ENCODE assay signal across 9 cellular contexts in the genomic region with DNA sequence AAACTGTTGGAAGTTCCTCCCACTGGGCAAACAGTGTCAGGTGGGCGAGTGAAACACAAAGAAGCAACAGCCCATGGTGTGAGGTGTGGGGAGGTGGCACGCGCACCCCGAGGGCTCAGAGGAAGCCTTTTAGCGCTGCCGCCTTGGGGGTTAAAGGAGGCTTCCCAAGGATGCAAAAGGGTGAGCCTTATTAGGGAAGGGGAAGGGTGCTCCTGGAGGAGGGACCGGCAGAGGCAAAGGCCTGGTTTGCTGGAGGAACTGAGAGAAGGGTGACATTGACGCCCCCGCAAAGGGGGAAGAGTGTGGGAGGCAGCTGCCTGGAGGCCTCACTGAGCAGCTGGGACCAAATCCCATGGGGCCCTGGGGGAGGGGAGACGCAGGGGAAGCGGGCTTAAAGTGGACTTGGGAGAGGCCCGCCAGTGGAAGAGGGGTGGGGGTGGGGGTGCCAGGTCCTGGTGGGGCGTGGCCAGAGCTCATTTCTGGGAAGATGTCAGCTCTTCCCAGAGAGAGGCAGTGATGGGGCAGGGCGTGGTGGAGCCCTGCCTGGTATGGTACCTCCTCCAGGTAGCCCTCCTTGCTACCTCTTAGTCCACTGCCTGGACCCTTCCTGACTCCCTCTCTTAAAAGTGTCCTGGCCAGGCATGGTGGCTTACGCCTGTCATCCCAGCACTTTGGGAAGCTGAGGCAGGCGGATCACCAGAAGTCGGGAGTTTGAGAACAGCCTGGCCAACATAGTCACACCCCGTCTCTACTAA. TPM values are rescaled to one million over a fixed set of nuclear protein-coding genes. Genes with fewer than 3 reads are reported as not detected.
A peak's percentile ranks its signal among the peaks of the same experiment; 100 is the strongest.
DNase-seq lines count a peak whose midpoint lies in the region; ATAC-seq and TF ChIP-seq lines count a peak whose summit lies in the region.
"Had no signal": no experiment of that assay in that cellular context is flagged by ENCODE, and none has a peak within 500 bp of the region (broad histone marks: within the 10 kb centered on the region; RNA-seq: fewer than 3 reads in every experiment).

No MANE protein-coding gene starts in this region.

- ATAC-seq in WTC11 (peak; percentile 55), GM21576 (IDR thresholded peaks at IDR 0.05; ENCODE audit: unreplicated experiment) (no peak)
- no peak for ATAC-seq in activated T-cell treated with anti-CD3 and anti-CD28 coated beads, Interleukin-2, amount 50 U/mL, for 72 hours (replicated peaks in 1 of 2)

- H3K36me3 Mint-ChIP-seq in WTC11 (peaks cover 15% of the 10 kb centered on the region), nephron (ENCODE audit: low read depth) (peaks cover 24% of the 10 kb centered on the region), mesothelial cell of epicardium (peaks cover 14% of the 10 kb centered on the region)
- H3K36me3 Mint-ChIP-seq in activated T-cell treated with anti-CD3 and anti-CD28 coated beads, Interleukin-2, amount 50 U/mL, for 72 hours (ENCODE audit: insufficient read depth in 2 of 2): no peaks in the 10 kb centered on the region

- TF ChIP-seq CTCF in GM13977 (IDR thresholded peaks at IDR 0.05; ENCODE audit: extremely low read depth, insufficient read depth, missing control alignments) (no peak), WTC11 (IDR thresholded peaks at IDR 0.05) (no peak), nephron (IDR thresholded peaks at IDR 0.05; ENCODE audit: unreplicated experiment in 3 of 3) (no peak), mesothelial cell of epicardium (IDR thresholded peaks at IDR 0.05; ENCODE audit: unreplicated experiment) (no peak)

- H3K27ac Mint-ChIP-seq in WTC11 (no peak overlapping the region), nephron (peak overlapping the region; percentile 54 to 80 (median 73)), mesothelial cell of epicardium (no peak overlapping the region)
- no peak overlapping the region for H3K27ac Mint-ChIP-seq in activated T-cell treated with anti-CD3 and anti-CD28 coated beads, Interleukin-2, amount 50 U/mL, for 72 hours

- POLR2A ChIA-PET in WTC11 (lab: Charles Lee): interaction anchor here (0.5 to 0.7 kb wide), 3 partner anchors 23 to 160 kb away, joined by 3 to 4 read pairs (median 3); no protein-coding TSS in a partner anchor

- in situ Hi-C loops in GM13977 (cut with MboI; ENCODE audit: low pct_unique_long_range_greater_than_20kb, low sequenced_read_pairs, unreplicated experiment): no loop called here

- H3K4me3 Mint-ChIP-seq in WTC11: no peak overlapping the region
- peak overlapping the region in 1 of 3 experiments; percentile 39 for H3K4me3 Mint-ChIP-seq in nephron
- H3K4me3 Mint-ChIP-seq in mesothelial cell of epicardium: no peak overlapping the region
- no peak overlapping the region for H3K4me3 Mint-ChIP-seq in activated T-cell treated with anti-CD3 and anti-CD28 coated beads, Interleukin-2, amount 50 U/mL, for 72 hours

- H3K9me3 Mint-ChIP-seq in WTC11 (peaks cover 9% of the 10 kb centered on the region), nephron (peaks cover 4% of the 10 kb centered on the region), mesothelial cell of epicardium (peaks cover 7% of the 10 kb centered on the region)
- H3K9me3 Mint-ChIP-seq in activated T-cell treated with anti-CD3 and anti-CD28 coated beads, Interleukin-2, amount 50 U/mL, for 72 hours: no peaks in the 10 kb centered on the region

- H3K4me1 Mint-ChIP-seq in WTC11: peaks cover 5% of the 10 kb centered on the region; the same call in 1 of the 2 replicates
- peaks cover 11% of the 10 kb centered on the region for H3K4me1 Mint-ChIP-seq in nephron
- peaks cover 4% of the 10 kb centered on the region for H3K4me1 Mint-ChIP-seq in mesothelial cell of epicardium
- peaks cover 13% of the 10 kb centered on the region for H3K4me1 Mint-ChIP-seq in activated T-cell treated with anti-CD3 and anti-CD28 coated beads, Interleukin-2, amount 50 U/mL, for 72 hours (ENCODE audit: low read depth)

- H3K27me3 Mint-ChIP-seq in WTC11 (ENCODE audit: low read depth) (peaks cover 4% of the 10 kb centered on the region; the same call in 1 of the 2 replicates), nephron (ENCODE audit: low read depth) (peaks cover 4% of the 10 kb centered on the region), mesothelial cell of epicardium (ENCODE audit: low read depth) (no peaks in the 10 kb centered on the region)
- H3K27me3 Mint-ChIP-seq in activated T-cell treated with anti-CD3 and anti-CD28 coated beads, Interleukin-2, amount 50 U/mL, for 72 hours (ENCODE audit: low read depth): no peaks in the 10 kb centered on the region

- CTCF ChIA-PET in WTC11 (lab: Charles Lee): interaction anchor here (0.6 to 4.0 kb wide), 6 partner anchors 13 to 95 kb away, joined by 3 to 16 read pairs (median 4); no protein-coding TSS in a partner anchor

- DNase-seq in GM13977 (ENCODE audit: low spot score) (peak; percentile 68), LHCN-M2 (ENCODE audit: low read depth) (peak; percentile 19), WTC11 (ENCODE audit: low spot score) (no peak), mesothelial cell of epicardium (ENCODE audit: low spot score in 2 of 2, unreplicated experiment in 2 of 2) (no peak), AG08396 (ENCODE audit: low spot score) (no peak)
- no peak for DNase-seq in activated T-cell treated with anti-CD3 and anti-CD28 coated beads, Interleukin-2, amount 50 U/mL, for 72 hours

TF ChIP-seq in WTC11, 78 proteins besides CTCF, POLR2A, EP300 and RAD21:
- TF ChIP-seq ZNF263 (CRISPR knock-in tag; IDR thresholded peaks at IDR 0.05; ENCODE audit: low read depth) (0 out of 2 replicates have a peak, but pooled peaks have one; percentile 21), NFYB (CRISPR knock-in tag; conservative IDR thresholded peaks at IDR 0.05; ENCODE audit: low read depth) (no peak)

RNA-seq across cellular contexts. Expression of a gene that starts 12.0 kb away (rescaled TPM):
- 0.06 and 0.80 TPM in 2 replicates for total RNA-seq in LHCN-M2 (2014; rRNA removed)
- polyA plus RNA-seq in LHCN-M2 (2012): 0.09 TPM
- total RNA-seq in WTC11 (2021): 22.8 to 26.8 TPM (median 25.1 TPM) in 3 replicates
- 3.8 to 6.2 TPM (median 4.6 TPM) in 3 replicates for total RNA-seq in mesothelial cell of epicardium
- 10 to 100 TPM; 70.8 to 93.9 TPM for total RNA-seq in activated T-cell treated with anti-CD3 and anti-CD28 coated beads, Interleukin-2, amount 50 U/mL, for 72 hours

RNA-seq across cellular contexts. Expression of a gene that starts 20.0 kb away (rescaled TPM):
- total RNA-seq in LHCN-M2 (2014; rRNA removed): 16.6 and 20.5 TPM in 2 replicates
- polyA plus RNA-seq in LHCN-M2 (2012): 41.2 TPM
- 115 to 124 TPM (median 120 TPM) in 3 replicates for total RNA-seq in WTC11 (2021)
- total RNA-seq in mesothelial cell of epicardium: 66.1 to 79.0 TPM (median 68.6 TPM) in 3 replicates
- 10 to 100 TPM; 59.5 to 69.9 TPM for total RNA-seq in activated T-cell treated with anti-CD3 and anti-CD28 coated beads, Interleukin-2, amount 50 U/mL, for 72 hours

RNA-seq across cellular contexts. Expression of a gene that starts 51.1 kb away (rescaled TPM):
- total RNA-seq in LHCN-M2 (2014; rRNA removed): not detected in 2 replicates
- 0.04 TPM for polyA plus RNA-seq in LHCN-M2 (2012)
- 40.7 to 42.9 TPM (median 41.1 TPM) in 3 replicates for total RNA-seq in WTC11 (2021)
- total RNA-seq in mesothelial cell of epicardium: 0.41 to 1.1 TPM (median 0.60 TPM) in 3 replicates
- total RNA-seq in activated T-cell treated with anti-CD3 and anti-CD28 coated beads, Interleukin-2, amount 50 U/mL, for 72 hours: under 1 TPM; 0.31 to 0.32 TPM

RNA-seq across cellular contexts. Expression of a gene that starts 55.6 kb away (rescaled TPM):
- not detected in 2 replicates for total RNA-seq in LHCN-M2 (2014; rRNA removed)
- polyA plus RNA-seq in LHCN-M2 (2012): not detected
- total RNA-seq in WTC11 (2021): 1.2 to 1.9 TPM (median 1.3 TPM) in 3 replicates
- total RNA-seq in mesothelial cell of epicardium: 0.23 TPM in 1 of 3 replicates, not detected in the others
- under 1 TPM in 1 of 2 donors, not detected in 1; 0.36 TPM for total RNA-seq in activated T-cell treated with anti-CD3 and anti-CD28 coated beads, Interleukin-2, amount 50 U/mL, for 72 hours
- total RNA-seq: T-helper 2 cell treated with Interferon-gamma antibody and Interleukin-4, amounts not matched to agents 100 ng/mL and 5 ng/mL, for 36 hours had no signal

Comparison
In these comparisons a context has a peak if more than half of its experiments do, and no peak if none do; other contexts are left out.
1. DNase-seq: peak in GM13977 (single experiment) and LHCN-M2 (single experiment); none in WTC11 (single experiment), mesothelial cell of epicardium (0 of 2), AG08396 (single experiment) and activated T-cell treated with anti-CD3 and anti-CD28 coated beads, Interleukin-2, amount 50 U/mL, for 72 hours (0 of 2).
2. H3K27ac Mint-ChIP-seq: peak in nephron (3 of 3); none in WTC11 (single experiment), mesothelial cell of epicardium (single experiment) and activated T-cell treated with anti-CD3 and anti-CD28 coated beads, Interleukin-2, amount 50 U/mL, for 72 hours (single experiment).
3. RNA of a gene that starts 51.1 kb away (total RNA-seq): 40.7 to 42.9 TPM in WTC11; 0.41 to 1.1 TPM in mesothelial cell of epicardium, 0.31 to 0.32 TPM in activated T-cell treated with anti-CD3 and anti-CD28 coated beads, Interleukin-2, amount 50 U/mL, for 72 hours and not detected in LHCN-M2; every median in the first group is over 10 times any median in the second.